In genomic region chrX:12548746-12549145, GRCh38 we compare ENCODE assay signal across 11 cellular contexts.
A peak's percentile ranks its signal among the peaks of the same experiment; 100 is the strongest.
DNase-seq lines count a peak whose midpoint lies in the region; ATAC-seq and TF ChIP-seq lines count a peak whose summit lies in the region.
"Had no signal": no experiment of that assay in that cellular context is flagged by ENCODE, and none has a peak within 500 bp of the region (broad histone marks: within the 10 kb centered on the region; RNA-seq: fewer than 3 reads in every experiment).

No MANE protein-coding gene starts in this region.

- no peaks in the 10 kb centered on the region for H3K9me2 ChIP-seq in GM23338 (ENCODE audit: insufficient read depth)

- no peaks in the 10 kb centered on the region for H3K4me1 ChIP-seq in GM23338 (ENCODE audit: insufficient read depth)
- H3K4me1 ChIP-seq: uterus had no signal

- no peaks in the 10 kb centered on the region for H3K79me2 ChIP-seq in GM23338 (replicated peaks; ENCODE audit: insufficient read depth)

- H3K4me3 Mint-ChIP-seq in GM23338, result no peak overlapping the region
- no peak overlapping the region for H3K4me3 Mint-ChIP-seq in stimulated activated naive CD8-positive, alpha-beta T cell treated with anti-CD3 and anti-CD28 coated beads, Interleukin-15, amount 100 ng/mL, for 72 hours
- H3K4me3 Mint-ChIP-seq: activated CD8-positive, alpha-beta memory T cell treated with anti-CD3 and anti-CD28 coated beads, Interleukin-2, amount 10 ng/mL, durations not matched to agents 7 days and 5 days had no signal

- no peaks in the 10 kb centered on the region for H3K4me1 Mint-ChIP-seq in GM23338
- H3K4me1 Mint-ChIP-seq in stimulated activated naive CD8-positive, alpha-beta T cell treated with anti-CD3 and anti-CD28 coated beads, Interleukin-15, amount 100 ng/mL, for 72 hours, result no peaks in the 10 kb centered on the region
- H3K4me1 Mint-ChIP-seq: activated CD8-positive, alpha-beta memory T cell treated with anti-CD3 and anti-CD28 coated beads, Interleukin-2, amount 10 ng/mL, durations not matched to agents 7 days and 5 days had no signal

- no peaks in the 10 kb centered on the region for H4K20me1 ChIP-seq in GM23338 (replicated peaks; ENCODE audit: insufficient read depth)

- DNase-seq in AG08396 (ENCODE audit: low spot score) (peak; percentile 12), GM23338 (ENCODE audit: low spot score) (peak; percentile 67), RKO (ENCODE audit: low spot score) (peak; percentile 34), fibroblast of pulmonary artery (ENCODE audit: low read depth) (peak; percentile 55), NCI-H524 treated with DMSO at 0.1 percent for 48 hours (lab: John Stamatoyannopoulos, UW) (no peak), germinal center (ENCODE audit: low spot score) (no peak)
- no peak for DNase-seq in stimulated activated naive CD8-positive, alpha-beta T cell treated with anti-CD3 and anti-CD28 coated beads, Interleukin-15, amount 100 ng/mL, for 72 hours
- DNase-seq: activated CD8-positive, alpha-beta memory T cell treated with anti-CD3 and anti-CD28 coated beads, Interleukin-2, amount 10 ng/mL, durations not matched to agents 7 days and 5 days; uterus had no signal

- H3K9me3 Mint-ChIP-seq in GM23338, result no peaks in the 10 kb centered on the region
- no peaks in the 10 kb centered on the region for H3K9me3 Mint-ChIP-seq in stimulated activated naive CD8-positive, alpha-beta T cell treated with anti-CD3 and anti-CD28 coated beads, Interleukin-15, amount 100 ng/mL, for 72 hours

- H3K4me3 ChIP-seq in GM23338, result no peak overlapping the region
- H3K4me3 ChIP-seq in fibroblast of pulmonary artery (replicated peaks; ENCODE audit: low read depth, low read length), result no peak overlapping the region
- H3K4me3 ChIP-seq: uterus had no signal

- ATAC-seq in GM23338 (peak; percentile 45; the same call in 2 of the 3 replicates), HG02870 (IDR thresholded peaks at IDR 0.05; ENCODE audit: unreplicated experiment) (no peak)
- ATAC-seq in stimulated activated naive CD8-positive, alpha-beta T cell treated with anti-CD3 and anti-CD28 coated beads, Interleukin-15, amount 100 ng/mL, for 72 hours, result no peak
- ATAC-seq: activated CD8-positive, alpha-beta memory T cell treated with anti-CD3 and anti-CD28 coated beads, Interleukin-2, amount 10 ng/mL, durations not matched to agents 7 days and 5 days had no signal

- H3K27me3 ChIP-seq in GM23338 (ENCODE audit: insufficient read depth), result no peaks in the 10 kb centered on the region
- H3K27me3 ChIP-seq: neutrophil, uterus had no signal

- H3K4me2 ChIP-seq in GM23338, result no peak overlapping the region

- H3K36me3 ChIP-seq in GM23338 (ENCODE audit: insufficient read depth), result no peaks in the 10 kb centered on the region
- H3K36me3 ChIP-seq: neutrophil, uterus had no signal

- H3K27me3 Mint-ChIP-seq in GM23338 (ENCODE audit: insufficient read depth, low read depth, poor library complexity), result no peaks in the 10 kb centered on the region
- no peaks in the 10 kb centered on the region for H3K27me3 Mint-ChIP-seq in stimulated activated naive CD8-positive, alpha-beta T cell treated with anti-CD3 and anti-CD28 coated beads, Interleukin-15, amount 100 ng/mL, for 72 hours
- H3K27me3 Mint-ChIP-seq: activated CD8-positive, alpha-beta memory T cell treated with anti-CD3 and anti-CD28 coated beads, Interleukin-2, amount 10 ng/mL, durations not matched to agents 7 days and 5 days had no signal

- H3K36me3 Mint-ChIP-seq in GM23338 (ENCODE audit: low read depth), result no peaks in the 10 kb centered on the region
- H3K36me3 Mint-ChIP-seq: activated CD8-positive, alpha-beta memory T cell treated with anti-CD3 and anti-CD28 coated beads, Interleukin-2, amount 10 ng/mL, durations not matched to agents 7 days and 5 days had no signal

- H2AFZ ChIP-seq in GM23338, result no peak overlapping the region

- no peak overlapping the region for H3K27ac ChIP-seq in GM23338 (ENCODE audit: low read depth)
- H3K27ac ChIP-seq: neutrophil, uterus had no signal

- H3K27ac Mint-ChIP-seq in GM23338, result no peak overlapping the region
- H3K27ac Mint-ChIP-seq in stimulated activated naive CD8-positive, alpha-beta T cell treated with anti-CD3 and anti-CD28 coated beads, Interleukin-15, amount 100 ng/mL, for 72 hours, result no peak overlapping the region
- H3K27ac Mint-ChIP-seq: activated CD8-positive, alpha-beta memory T cell treated with anti-CD3 and anti-CD28 coated beads, Interleukin-2, amount 10 ng/mL, durations not matched to agents 7 days and 5 days had no signal

- H3F3A ChIP-seq in GM23338 (replicated peaks; ENCODE audit: low read depth), result no peaks in the 10 kb centered on the region

- TF ChIP-seq CTCF in GM23338 (conservative IDR thresholded peaks at IDR 0.05; ENCODE audit: low read depth in 2 of 2) (no peak), fibroblast of pulmonary artery (IDR thresholded peaks at IDR 0.05; ENCODE audit: low read length, missing control alignments) (no peak)

TF ChIP-seq in GM23338, 12 proteins besides CTCF, POLR2A, EP300 and RAD21:
- TF ChIP-seq CREB1 (CRISPR knock-in tag; IDR thresholded peaks at IDR 0.05; ENCODE audit: low read depth), result no peak
- peak; percentile 83 for TF ChIP-seq REST (IDR thresholded peaks at IDR 0.05; ENCODE audit: unreplicated experiment)

Comparison
In these comparisons a context has a peak if more than half of its experiments do, and no peak if none do; other contexts are left out.
1. DNase-seq: peak in AG08396 (single experiment), GM23338 (single experiment), RKO (single experiment) and fibroblast of pulmonary artery (single experiment); none in stimulated activated naive CD8-positive, alpha-beta T cell treated with anti-CD3 and anti-CD28 coated beads, Interleukin-15, amount 100 ng/mL, for 72 hours (0 of 2), NCI-H524 treated with DMSO at 0.1 percent for 48 hours (single experiment) and germinal center (single experiment).